ENCODE assay signal across 18 cellular contexts in genomic region chr19:7863971-7864718, GRCh38. TPM values are rescaled to one million over a fixed set of nuclear protein-coding genes. Genes with fewer than 3 reads are reported as not detected.
"Had no signal": no experiment of that assay in that cellular context is flagged by ENCODE, and none has a peak within 500 bp of the region (broad histone marks: within the 10 kb centered on the region; RNA-seq: fewer than 3 reads in every experiment).

No MANE protein-coding gene starts in this region.

- H3K27me3 ChIP-seq: brain microvascular endothelial cell had no signal

- H3K4me3 ChIP-seq: esophagus muscularis mucosa, left ventricle myocardium inferior, transverse colon had no signal

- H3K4me1 Mint-ChIP-seq: endodermal cell had no signal

- H3K4me3 Mint-ChIP-seq: activated CD8-positive, alpha-beta T cell treated with anti-CD3 and anti-CD28 coated beads for 36 hours; dendritic cell treated with granulocyte-macrophage colony-stimulating factor and Interleukin-4, amounts not matched to agents 40 ng/mL and 50 ng/mL, for 4 days; endodermal cell had no signal

- FAIRE-seq: keratinocyte, small intestine had no signal

- H3K27ac Mint-ChIP-seq: activated CD8-positive, alpha-beta T cell treated with anti-CD3 and anti-CD28 coated beads for 36 hours; dendritic cell treated with granulocyte-macrophage colony-stimulating factor and Interleukin-4, amounts not matched to agents 40 ng/mL and 50 ng/mL, for 4 days; endodermal cell had no signal

- H3K9me3 Mint-ChIP-seq: activated CD8-positive, alpha-beta T cell treated with anti-CD3 and anti-CD28 coated beads for 36 hours; dendritic cell treated with granulocyte-macrophage colony-stimulating factor and Interleukin-4, amounts not matched to agents 40 ng/mL and 50 ng/mL, for 4 days; endodermal cell had no signal

- H3K27ac ChIP-seq: brain microvascular endothelial cell, esophagus muscularis mucosa, left ventricle myocardium inferior, neutrophil, transverse colon had no signal

- H3K36me3 ChIP-seq: brain microvascular endothelial cell, left ventricle myocardium inferior, neutrophil, transverse colon had no signal

- H3K9me3 ChIP-seq: esophagus muscularis mucosa, left ventricle myocardium inferior, neutrophil, transverse colon had no signal

- DNase-seq: activated CD8-positive, alpha-beta memory T cell treated with anti-CD3 and anti-CD28 coated beads, Interleukin-2, amount 50 U/mL, for 4 hours; activated CD8-positive, alpha-beta T cell treated with anti-CD3 and anti-CD28 coated beads for 36 hours; brain microvascular endothelial cell; cerebellar nuclear complex; endodermal cell; left ventricle myocardium inferior; small intestine; stimulated activated naive CD4-positive, alpha-beta T cell; substantia nigra; T1000; transverse colon had no signal

RNA-seq across cellular contexts. Expression of gene PRR36, which starts 10.0 kb away (rescaled TPM):
- total RNA-seq: fibroblast of villous mesenchyme, left ventricle myocardium inferior, mesenteric fat pad, SK-MEL-5 had no signal
- polyA plus RNA-seq: keratinocyte had no signal

RNA-seq across cellular contexts. Expression of gene LRRC8E, which starts 24.2 kb away (rescaled TPM):
- total RNA-seq: activated CD8-positive, alpha-beta T cell treated with anti-CD3 and anti-CD28 coated beads for 36 hours had no signal

RNA-seq across cellular contexts. Expression of gene TGFBR3L, which starts 50.5 kb away (rescaled TPM):
- total RNA-seq: mesenteric fat pad, SK-MEL-5 had no signal
